Comparison of ENCODE assay signal across 9 cellular contexts in the genomic region with DNA sequence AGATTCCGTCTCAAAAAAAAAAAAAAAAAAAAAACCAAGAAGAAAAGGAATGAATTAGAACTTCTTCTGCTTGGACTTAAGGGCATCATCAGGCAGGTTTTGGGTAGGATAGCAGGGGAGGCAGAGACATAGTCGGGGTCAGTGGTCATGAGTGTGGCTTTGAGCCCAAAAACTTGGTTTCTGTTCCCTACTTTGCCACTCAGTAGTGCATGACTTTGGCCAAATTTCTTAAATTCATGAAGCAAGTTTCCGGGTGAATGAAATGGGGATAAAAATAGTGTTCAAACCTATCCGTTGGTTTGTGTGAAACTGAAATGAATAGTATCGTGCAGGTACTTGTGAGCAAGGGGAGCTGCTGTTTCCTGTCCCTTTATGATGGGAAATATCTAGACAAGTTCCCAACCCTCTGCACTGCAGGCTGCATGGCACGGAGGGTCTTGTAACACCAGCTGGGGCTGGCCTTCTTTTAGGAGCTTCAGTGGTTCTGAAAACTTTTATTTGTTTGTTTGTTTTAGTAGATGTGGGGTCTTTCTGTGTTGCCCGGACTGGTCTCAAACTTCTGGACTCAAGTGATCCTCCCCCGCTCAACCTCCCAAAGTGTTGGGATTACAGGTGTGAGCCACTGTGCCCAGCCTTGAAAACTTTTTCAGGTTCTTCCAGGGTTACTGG. TPM values are rescaled to one million over a fixed set of nuclear protein-coding genes. Genes with fewer than 3 reads are reported as not detected.
A peak's percentile ranks its signal among the peaks of the same experiment; 100 is the strongest.
DNase-seq lines count a peak whose midpoint lies in the region; ATAC-seq, FAIRE-seq and TF ChIP-seq lines count a peak whose summit lies in the region.
"Had no signal": no experiment of that assay in that cellular context is flagged by ENCODE, and none has a peak within 500 bp of the region (broad histone marks: within the 10 kb centered on the region; RNA-seq: fewer than 3 reads in every experiment).

No MANE protein-coding gene starts in this region.

- WGBS in upper lobe of left lung, 2 donors: 56 to 69% methylated on average over 8 of the region's 8 CpGs

- POLR2A ChIA-PET in activated B cell treated with CpG ODN at 0.5 μM for 24 hours (lab: Charles Lee): interaction anchor here (0.5 to 11.6 kb wide), 22 partner anchors 8 to 669 kb away, joined by 3 to 535 read pairs (median 5); a partner anchor contains a TSS

- peak overlapping the region in 1 of 2 donors; percentile 26 for H3K4me3 ChIP-seq in kidney (ENCODE audit: low read length in 2 of 2)
- H3K4me3 ChIP-seq in upper lobe of left lung: peak overlapping the region in 1 of 4 donors; percentile 0
- H3K4me3 ChIP-seq: SK-N-MC had no signal

- H3K27me3 ChIP-seq in upper lobe of left lung: no peaks in the 10 kb centered on the region

- H3K9me3 Mint-ChIP-seq in activated B cell treated with CpG ODN at 0.5 μM for 24 hours: no peaks in the 10 kb centered on the region

- H3K27ac ChIP-seq in kidney (ENCODE audit: low read depth in 2 of 2, low read length in 2 of 2): peak overlapping the region; percentile 26 to 49
- H3K27ac ChIP-seq in upper lobe of left lung: peak overlapping the region; percentile 13 to 78 (median 64)
- H3K27ac ChIP-seq: SK-N-MC had no signal

- CTCF ChIA-PET in activated B cell treated with CpG ODN at 0.5 μM for 24 hours (lab: Charles Lee): interaction anchor here (1.0 to 1.8 kb wide), 5 partner anchors 8 to 58 kb away, joined by 3 to 6 read pairs (median 4); a partner anchor contains a TSS

- FAIRE-seq in kidney (lab: Jason Lieb, UNC): no peak

- peaks cover 70% of the 10 kb centered on the region for H3K4me1 Mint-ChIP-seq in activated B cell treated with CpG ODN at 0.5 μM for 24 hours

- ATAC-seq in GM18870 (IDR thresholded peaks at IDR 0.05; ENCODE audit: unreplicated experiment) (peak; percentile 31), HG03066 (IDR thresholded peaks at IDR 0.05; ENCODE audit: low read depth, unreplicated experiment) (peak; percentile 50), activated B cell treated with CpG ODN at 0.5 μM for 24 hours (ENCODE audit: low read depth) (peak; percentile 38), upper lobe of left lung (ENCODE audit: low FRiP score in 2 of 2) (peak in 1 of 2 donors; percentile 5)

- peak overlapping the region; percentile 77 for H3K4me3 Mint-ChIP-seq in activated B cell treated with CpG ODN at 0.5 μM for 24 hours

- no peak for TF ChIP-seq EP300 in upper lobe of left lung (IDR thresholded peaks at IDR 0.05)

- no peaks in the 10 kb centered on the region for H3K27me3 Mint-ChIP-seq in activated B cell treated with CpG ODN at 0.5 μM for 24 hours

- peaks cover 31% of the 10 kb centered on the region for H3K36me3 Mint-ChIP-seq in activated B cell treated with CpG ODN at 0.5 μM for 24 hours (ENCODE audit: low read depth)

- TF ChIP-seq CTCF in activated B cell treated with CpG ODN at 0.5 μM for 24 hours (IDR thresholded peaks at IDR 0.05) (no peak), kidney (IDR thresholded peaks at IDR 0.05; ENCODE audit: borderline replicate concordance, extremely low read depth, insufficient read depth) (no peak), upper lobe of left lung (IDR thresholded peaks at IDR 0.05) (no peak), GM10266 (IDR thresholded peaks at IDR 0.05; ENCODE audit: control insufficient read depth, insufficient read depth, low read depth, missing control alignments) (no peak)

- H3K9me3 ChIP-seq in kidney (ENCODE audit: control insufficient read depth in 1 of 2, low read length in 2 of 2): no peaks in the 10 kb centered on the region
- no peaks in the 10 kb centered on the region for H3K9me3 ChIP-seq in upper lobe of left lung

- H3K27ac Mint-ChIP-seq in activated B cell treated with CpG ODN at 0.5 μM for 24 hours: peak overlapping the region; percentile 92

- no peak for DNase-seq in activated B cell treated with CpG ODN at 0.5 μM for 24 hours
- peak; percentile 34 for DNase-seq in kidney
- DNase-seq in upper lobe of left lung: no peak
- DNase-seq in amniotic stem cell (lab: John Stamatoyannopoulos, UW): no peak
- DNase-seq in GM10266 (ENCODE audit: extremely low spot score): no peak
- DNase-seq in NCI-H1092 treated with DMSO at 0.1 percent for 48 hours (lab: John Stamatoyannopoulos, UW): no peak

- H3K36me3 ChIP-seq in kidney (ENCODE audit: control insufficient read depth in 1 of 2, insufficient read depth in 2 of 2, low read length in 2 of 2) (peaks cover 16 to 67% of the 10 kb centered on the region in 2 donors), upper lobe of left lung (peaks cover 34 to 97% (median 44%) of the 10 kb centered on the region in 4 donors)

- H3K9ac ChIP-seq in kidney (ENCODE audit: low read length in 2 of 2): peak overlapping the region; percentile 28 to 37

- intact Hi-C loops in activated B cell treated with CpG ODN at 0.5 μM for 24 hours (cut with micrococcal nuclease): loop anchor here (1.0 kb wide), 5 partner anchors 8 to 56 kb away; no protein-coding TSS in a partner anchor
- intact Hi-C loops in kidney (cut with DNase I): no loop called here

- peaks cover 13 to 18% of the 10 kb centered on the region in 2 donors for H3K4me1 ChIP-seq in kidney (ENCODE audit: control insufficient read depth in 1 of 2, insufficient read depth in 1 of 2, low read depth in 1 of 2, low read length in 2 of 2)
- H3K4me1 ChIP-seq in upper lobe of left lung: peaks cover 51 to 61% (median 59%) of the 10 kb centered on the region in 4 donors

- TF ChIP-seq POLR2A in upper lobe of left lung (IDR thresholded peaks at IDR 0.05): peak in 2 of 4 donors; percentile 30 to 63

RNA-seq across cellular contexts. Expression of a gene that starts 18.4 kb away (rescaled TPM):
- 578 and 699 TPM in 2 replicates for total RNA-seq in activated B cell treated with CpG ODN at 0.5 μM for 24 hours
- 1,006 TPM for total RNA-seq in kidney
- polyA plus RNA-seq in kidney (ENCODE audit: insufficient read depth, low read depth, low replicate concordance): 595 TPM
- 1,000 to 10,000 TPM in 3 of 6 donors, 100 to 1,000 TPM in 3; 245 to 3,084 (median 1,019) TPM for total RNA-seq in upper lobe of left lung

RNA-seq across cellular contexts. Expression of a gene that starts 54.5 kb away (rescaled TPM):
- 68.6 and 70.6 TPM in 2 replicates for total RNA-seq in activated B cell treated with CpG ODN at 0.5 μM for 24 hours
- total RNA-seq in kidney: 41.3 TPM
- polyA plus RNA-seq in kidney (ENCODE audit: insufficient read depth, low read depth, low replicate concordance): 9.4 TPM
- 10 to 100 TPM; 31.4 to 77.5 (median 45.8) TPM for total RNA-seq in upper lobe of left lung

RNA-seq across cellular contexts. Expression of a gene that starts 57.9 kb away (rescaled TPM):
- 12,540 and 18,961 TPM in 2 replicates for total RNA-seq in activated B cell treated with CpG ODN at 0.5 μM for 24 hours
- 15,262 TPM for total RNA-seq in kidney
- polyA plus RNA-seq in kidney (ENCODE audit: insufficient read depth, low read depth, low replicate concordance): 219 TPM
- over 10,000 TPM in 5 of 6 donors, 1,000 to 10,000 TPM in 1; 9,697 to 52,390 (median 19,698) TPM for total RNA-seq in upper lobe of left lung

RNA-seq across cellular contexts. Expression of a gene that starts 58.5 kb away (rescaled TPM):
- total RNA-seq in activated B cell treated with CpG ODN at 0.5 μM for 24 hours (11.4 and 12.3 TPM in 2 replicates), kidney (14.7 TPM), upper lobe of left lung (10 to 100 TPM in 4 of 6 donors, 1 to 10 TPM in 2; 5.5 to 40.8 (median 19.4) TPM)
- 4.1 TPM for polyA plus RNA-seq in kidney (ENCODE audit: insufficient read depth, low read depth, low replicate concordance)
